23 cellular contexts compared by ENCODE assay signal in genomic region chr19:11200015-11200574, GRCh38. TPM values are rescaled to one million over a fixed set of nuclear protein-coding genes. Genes with fewer than 3 reads are reported as not detected.
"Had no signal": no experiment of that assay in that cellular context is flagged by ENCODE, and none has a peak within 500 bp of the region (broad histone marks: within the 10 kb centered on the region; RNA-seq: fewer than 3 reads in every experiment).

No MANE protein-coding gene starts in this region.

- H3K9me3 Mint-ChIP-seq: activated naive CD4-positive, alpha-beta T cell treated with anti-CD3 and anti-CD28 coated beads, Interleukin-2, amount 50 U/mL, for 24 hours; effector memory CD8-positive, alpha-beta T cell; naive thymus-derived CD8-positive, alpha-beta T cell; stimulated activated effector memory CD8-positive, alpha-beta T cell treated with anti-CD3 and anti-CD28 coated beads, Interleukin-12 subunit alpha, Interleukin-12 subunit beta, amount 100 ng/mL, for 72 hours; stimulated activated naive CD8-positive, alpha-beta T cell treated with anti-CD3 and anti-CD28 coated beads, Interleukin-15, amount 100 ng/mL, for 72 hours; WTC11 had no signal

- DNase-seq: activated gamma-delta T cell treated with Interleukin-2 at 50 U/mL for 16 hours; activated T-cell treated with anti-CD3 and anti-CD28 coated beads, Interleukin-2, amount 50 U/mL, for 1 hour; anterior cingulate cortex; caudate nucleus; dorsolateral prefrontal cortex; effector memory CD8-positive, alpha-beta T cell; esophagus squamous epithelium; gastrocnemius medialis; head of caudate nucleus; kidney; naive thymus-derived CD8-positive, alpha-beta T cell; stimulated activated CD4-positive, alpha-beta T cell treated with anti-CD3 and anti-CD28 coated beads, Interleukin-12 subunit alpha, Interleukin-12 subunit beta, amount 100 ng/mL, for 4 hours; stimulated activated naive CD8-positive, alpha-beta T cell treated with anti-CD3 and anti-CD28 coated beads, Interleukin-15, amount 100 ng/mL, for 72 hours; T-helper 1 cell; upper lobe of left lung had no signal

- H3K9me3 ChIP-seq: esophagus squamous epithelium, gastrocnemius medialis, ovary, prostate gland, upper lobe of left lung had no signal

- H3K27me3 ChIP-seq: dorsolateral prefrontal cortex, esophagus squamous epithelium, gastrocnemius medialis, ovary, upper lobe of left lung had no signal

- H3K27ac Mint-ChIP-seq: activated naive CD4-positive, alpha-beta T cell treated with anti-CD3 and anti-CD28 coated beads, Interleukin-2, amount 50 U/mL, for 24 hours; effector memory CD8-positive, alpha-beta T cell; stimulated activated effector memory CD8-positive, alpha-beta T cell treated with anti-CD3 and anti-CD28 coated beads, Interleukin-12 subunit alpha, Interleukin-12 subunit beta, amount 100 ng/mL, for 72 hours; stimulated activated naive CD8-positive, alpha-beta T cell treated with anti-CD3 and anti-CD28 coated beads, Interleukin-15, amount 100 ng/mL, for 72 hours; WTC11 had no signal

- ATAC-seq: effector memory CD8-positive, alpha-beta T cell; gastrocnemius medialis; naive thymus-derived CD8-positive, alpha-beta T cell; right cardiac atrium; stimulated activated effector memory CD8-positive, alpha-beta T cell treated with anti-CD3 and anti-CD28 coated beads, Interleukin-12 subunit alpha, Interleukin-12 subunit beta, amount 100 ng/mL, for 72 hours; stimulated activated naive CD8-positive, alpha-beta T cell treated with anti-CD3 and anti-CD28 coated beads, Interleukin-15, amount 100 ng/mL, for 72 hours; WTC11 had no signal

- H3K4me1 ChIP-seq: prostate gland had no signal

- H3K36me3 ChIP-seq: gastrocnemius medialis, ovary, prostate gland had no signal

- H3K36me3 Mint-ChIP-seq: activated naive CD4-positive, alpha-beta T cell treated with anti-CD3 and anti-CD28 coated beads, Interleukin-2, amount 50 U/mL, for 24 hours; naive thymus-derived CD8-positive, alpha-beta T cell; stimulated activated effector memory CD8-positive, alpha-beta T cell treated with anti-CD3 and anti-CD28 coated beads, Interleukin-12 subunit alpha, Interleukin-12 subunit beta, amount 100 ng/mL, for 72 hours; WTC11 had no signal

- H3K4me3 Mint-ChIP-seq: activated naive CD4-positive, alpha-beta T cell treated with anti-CD3 and anti-CD28 coated beads, Interleukin-2, amount 50 U/mL, for 24 hours; effector memory CD8-positive, alpha-beta T cell; stimulated activated effector memory CD8-positive, alpha-beta T cell treated with anti-CD3 and anti-CD28 coated beads, Interleukin-12 subunit alpha, Interleukin-12 subunit beta, amount 100 ng/mL, for 72 hours; stimulated activated naive CD8-positive, alpha-beta T cell treated with anti-CD3 and anti-CD28 coated beads, Interleukin-15, amount 100 ng/mL, for 72 hours had no signal

- H3K4me3 ChIP-seq: dorsolateral prefrontal cortex, esophagus squamous epithelium, gastrocnemius medialis, lung, ovary, prostate gland, upper lobe of left lung had no signal

RNA-seq across cellular contexts. Expression of gene KANK2, which starts 2.8 kb away (rescaled TPM):
- polyA plus RNA-seq: naive thymus-derived CD8-positive, alpha-beta T cell had no signal

RNA-seq across cellular contexts. Expression of gene ANGPTL8, which starts 39.3 kb away (rescaled TPM):
- total RNA-seq: esophagus squamous epithelium; lung; naive thymus-derived CD8-positive, alpha-beta T cell; prostate gland; temporal lobe; WTC11 had no signal
- polyA plus RNA-seq: naive thymus-derived CD8-positive, alpha-beta T cell had no signal
